ENCODE assay signal across 8 cellular contexts in genomic region chr14:21264025-21264801, GRCh38. TPM values are rescaled to one million over a fixed set of nuclear protein-coding genes. Genes with fewer than 3 reads are reported as not detected.
A peak's percentile ranks its signal among the peaks of the same experiment; 100 is the strongest.
DNase-seq lines count a peak whose midpoint lies in the region; ATAC-seq and TF ChIP-seq lines count a peak whose summit lies in the region.

No MANE protein-coding gene starts in this region.

- H3K4me3 ChIP-seq in gastrocnemius medialis: peak overlapping the region in 1 of 4 donors; percentile 3

- peaks cover 78% of the 10 kb centered on the region for H3K4me1 Mint-ChIP-seq in activated naive CD4-positive, alpha-beta T cell treated with anti-CD3 and anti-CD28 coated beads, Interleukin-2, amount 10 ng/mL, durations not matched to agents 7 days and 5 days

- H3K36me3 Mint-ChIP-seq in activated naive CD4-positive, alpha-beta T cell treated with anti-CD3 and anti-CD28 coated beads, Interleukin-2, amount 10 ng/mL, durations not matched to agents 7 days and 5 days: peaks cover 76% of the 10 kb centered on the region

- H3K27ac ChIP-seq in epithelial cell of prostate: peak overlapping the region; percentile 89
- H3K27ac ChIP-seq in gastrocnemius medialis: peak overlapping the region; percentile 59 to 99 (median 78)

- H3K4me1 ChIP-seq in gastrocnemius medialis: peaks cover 72 to 80% of the 10 kb centered on the region in 2 donors

- in situ Hi-C loops in gastrocnemius medialis (cut with MboI; ENCODE audit: low sequenced_read_pairs in 4 of 4): no loop called here

- no peaks in the 10 kb centered on the region for H3K27me3 ChIP-seq in gastrocnemius medialis

- no peak for TF ChIP-seq CTCF in gastrocnemius medialis (IDR thresholded peaks at IDR 0.05 in 4 of 5, conservative IDR thresholded peaks at IDR 0.05 in 1 of 5)

- peaks cover 3% of the 10 kb centered on the region for H3K27me3 Mint-ChIP-seq in activated naive CD4-positive, alpha-beta T cell treated with anti-CD3 and anti-CD28 coated beads, Interleukin-2, amount 10 ng/mL, durations not matched to agents 7 days and 5 days

- peaks cover 3 to 45% of the 10 kb centered on the region in 2 donors for H3K36me3 ChIP-seq in gastrocnemius medialis

- TF ChIP-seq POLR2A in gastrocnemius medialis (IDR thresholded peaks at IDR 0.05): no peak

- no peaks in the 10 kb centered on the region for H3K9me3 Mint-ChIP-seq in activated naive CD4-positive, alpha-beta T cell treated with anti-CD3 and anti-CD28 coated beads, Interleukin-2, amount 10 ng/mL, durations not matched to agents 7 days and 5 days

- peak overlapping the region; percentile 34 for H3K4me3 Mint-ChIP-seq in activated naive CD4-positive, alpha-beta T cell treated with anti-CD3 and anti-CD28 coated beads, Interleukin-2, amount 10 ng/mL, durations not matched to agents 7 days and 5 days

- intact Hi-C loops in gastrocnemius medialis (cut with DNase I; ENCODE audit: low total_unique reads): loop anchor here (10.0 kb wide), 2 partner anchors 251 to 649 kb away; partner anchors contain the start of gene METTL3

- peak overlapping the region; percentile 87 for H3K27ac Mint-ChIP-seq in activated naive CD4-positive, alpha-beta T cell treated with anti-CD3 and anti-CD28 coated beads, Interleukin-2, amount 10 ng/mL, durations not matched to agents 7 days and 5 days

- peak; percentile 81 for ATAC-seq in HG02885 (IDR thresholded peaks at IDR 0.05; ENCODE audit: poor library complexity, unreplicated experiment)
- no peak for ATAC-seq in gastrocnemius medialis

- no peaks in the 10 kb centered on the region for H3K9me3 ChIP-seq in gastrocnemius medialis

- CTCF ChIA-PET in activated naive CD4-positive, alpha-beta T cell treated with anti-CD3 and anti-CD28 coated beads, Interleukin-2, amount 10 ng/mL, durations not matched to agents 7 days and 5 days (lab: Charles Lee): no interaction called here

- no peak for DNase-seq in activated naive CD4-positive, alpha-beta T cell treated with anti-CD3 and anti-CD28 coated beads, Interleukin-2, amount 10 ng/mL, durations not matched to agents 7 days and 5 days
- DNase-seq in activated naive CD4-positive, alpha-beta T cell (lab: John Stamatoyannopoulos, UW): no peak
- DNase-seq in RKO (ENCODE audit: low spot score) (peak; percentile 91), epithelial cell of prostate (ENCODE audit: low read depth, low spot score) (peak; percentile 33), gastrocnemius medialis (no peak), GM19238 (ENCODE audit: insufficient read length, low spot score) (no peak), NCI-H446 treated with DMSO at 0.1 percent for 48 hours (lab: John Stamatoyannopoulos, UW) (no peak)

RNA-seq across cellular contexts. Expression of gene HNRNPC, which starts 5.0 kb away (rescaled TPM):
- 100 to 1,000 TPM; 281 to 357 (median 318) TPM for total RNA-seq in gastrocnemius medialis

RNA-seq across cellular contexts. Expression of gene RPGRIP1, which starts 15.7 kb away (rescaled TPM):
- total RNA-seq in gastrocnemius medialis: not detected

Comparison
In these comparisons a context has a peak if more than half of its experiments do, and no peak if none do; other contexts are left out.
1. DNase-seq: peak in RKO (single experiment) and epithelial cell of prostate (single experiment); none in activated naive CD4-positive, alpha-beta T cell treated with anti-CD3 and anti-CD28 coated beads, Interleukin-2, amount 10 ng/mL, durations not matched to agents 7 days and 5 days (single experiment), activated naive CD4-positive, alpha-beta T cell (0 of 4), gastrocnemius medialis (0 of 2), GM19238 (single experiment) and NCI-H446 treated with DMSO at 0.1 percent for 48 hours (single experiment).